In the genomic region with DNA sequence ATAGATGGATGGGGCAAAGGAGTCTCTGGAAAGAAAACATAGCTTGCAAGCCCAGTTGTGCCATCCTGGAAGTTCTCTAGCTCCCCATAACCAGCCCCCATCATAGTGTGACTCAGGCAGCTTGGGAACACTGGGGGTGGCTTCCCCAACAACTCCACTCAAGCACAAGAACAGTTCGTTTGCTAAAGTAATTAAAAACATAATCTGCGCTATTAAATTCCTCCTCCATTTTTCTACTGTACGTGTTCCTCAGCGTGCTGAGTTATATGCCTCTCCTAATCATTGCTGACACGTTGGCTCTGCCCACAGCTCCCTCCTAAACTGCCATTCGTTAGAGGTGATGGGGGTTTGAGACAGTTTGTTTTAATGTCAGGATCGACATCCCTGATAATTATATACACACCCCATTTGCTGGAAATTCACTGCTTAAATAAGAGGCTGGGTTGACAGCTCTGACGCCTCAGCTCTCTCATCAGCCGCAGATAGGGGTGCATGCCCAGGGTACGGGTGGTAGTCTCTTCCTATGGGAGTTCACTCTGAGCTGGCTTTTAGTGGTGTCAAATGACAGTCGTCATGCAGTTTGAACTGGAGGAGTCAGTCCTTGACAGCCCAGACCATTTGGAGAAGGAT, we compare ENCODE assay signal across 1 cellular context.
TF ChIP-seq lines count a peak whose summit lies in the region.

No MANE protein-coding gene starts in this region.

TF ChIP-seq in GM23338, 12 proteins besides CTCF, POLR2A, EP300 and RAD21 (continued from another document):
- TF ChIP-seq, protein P1, sequence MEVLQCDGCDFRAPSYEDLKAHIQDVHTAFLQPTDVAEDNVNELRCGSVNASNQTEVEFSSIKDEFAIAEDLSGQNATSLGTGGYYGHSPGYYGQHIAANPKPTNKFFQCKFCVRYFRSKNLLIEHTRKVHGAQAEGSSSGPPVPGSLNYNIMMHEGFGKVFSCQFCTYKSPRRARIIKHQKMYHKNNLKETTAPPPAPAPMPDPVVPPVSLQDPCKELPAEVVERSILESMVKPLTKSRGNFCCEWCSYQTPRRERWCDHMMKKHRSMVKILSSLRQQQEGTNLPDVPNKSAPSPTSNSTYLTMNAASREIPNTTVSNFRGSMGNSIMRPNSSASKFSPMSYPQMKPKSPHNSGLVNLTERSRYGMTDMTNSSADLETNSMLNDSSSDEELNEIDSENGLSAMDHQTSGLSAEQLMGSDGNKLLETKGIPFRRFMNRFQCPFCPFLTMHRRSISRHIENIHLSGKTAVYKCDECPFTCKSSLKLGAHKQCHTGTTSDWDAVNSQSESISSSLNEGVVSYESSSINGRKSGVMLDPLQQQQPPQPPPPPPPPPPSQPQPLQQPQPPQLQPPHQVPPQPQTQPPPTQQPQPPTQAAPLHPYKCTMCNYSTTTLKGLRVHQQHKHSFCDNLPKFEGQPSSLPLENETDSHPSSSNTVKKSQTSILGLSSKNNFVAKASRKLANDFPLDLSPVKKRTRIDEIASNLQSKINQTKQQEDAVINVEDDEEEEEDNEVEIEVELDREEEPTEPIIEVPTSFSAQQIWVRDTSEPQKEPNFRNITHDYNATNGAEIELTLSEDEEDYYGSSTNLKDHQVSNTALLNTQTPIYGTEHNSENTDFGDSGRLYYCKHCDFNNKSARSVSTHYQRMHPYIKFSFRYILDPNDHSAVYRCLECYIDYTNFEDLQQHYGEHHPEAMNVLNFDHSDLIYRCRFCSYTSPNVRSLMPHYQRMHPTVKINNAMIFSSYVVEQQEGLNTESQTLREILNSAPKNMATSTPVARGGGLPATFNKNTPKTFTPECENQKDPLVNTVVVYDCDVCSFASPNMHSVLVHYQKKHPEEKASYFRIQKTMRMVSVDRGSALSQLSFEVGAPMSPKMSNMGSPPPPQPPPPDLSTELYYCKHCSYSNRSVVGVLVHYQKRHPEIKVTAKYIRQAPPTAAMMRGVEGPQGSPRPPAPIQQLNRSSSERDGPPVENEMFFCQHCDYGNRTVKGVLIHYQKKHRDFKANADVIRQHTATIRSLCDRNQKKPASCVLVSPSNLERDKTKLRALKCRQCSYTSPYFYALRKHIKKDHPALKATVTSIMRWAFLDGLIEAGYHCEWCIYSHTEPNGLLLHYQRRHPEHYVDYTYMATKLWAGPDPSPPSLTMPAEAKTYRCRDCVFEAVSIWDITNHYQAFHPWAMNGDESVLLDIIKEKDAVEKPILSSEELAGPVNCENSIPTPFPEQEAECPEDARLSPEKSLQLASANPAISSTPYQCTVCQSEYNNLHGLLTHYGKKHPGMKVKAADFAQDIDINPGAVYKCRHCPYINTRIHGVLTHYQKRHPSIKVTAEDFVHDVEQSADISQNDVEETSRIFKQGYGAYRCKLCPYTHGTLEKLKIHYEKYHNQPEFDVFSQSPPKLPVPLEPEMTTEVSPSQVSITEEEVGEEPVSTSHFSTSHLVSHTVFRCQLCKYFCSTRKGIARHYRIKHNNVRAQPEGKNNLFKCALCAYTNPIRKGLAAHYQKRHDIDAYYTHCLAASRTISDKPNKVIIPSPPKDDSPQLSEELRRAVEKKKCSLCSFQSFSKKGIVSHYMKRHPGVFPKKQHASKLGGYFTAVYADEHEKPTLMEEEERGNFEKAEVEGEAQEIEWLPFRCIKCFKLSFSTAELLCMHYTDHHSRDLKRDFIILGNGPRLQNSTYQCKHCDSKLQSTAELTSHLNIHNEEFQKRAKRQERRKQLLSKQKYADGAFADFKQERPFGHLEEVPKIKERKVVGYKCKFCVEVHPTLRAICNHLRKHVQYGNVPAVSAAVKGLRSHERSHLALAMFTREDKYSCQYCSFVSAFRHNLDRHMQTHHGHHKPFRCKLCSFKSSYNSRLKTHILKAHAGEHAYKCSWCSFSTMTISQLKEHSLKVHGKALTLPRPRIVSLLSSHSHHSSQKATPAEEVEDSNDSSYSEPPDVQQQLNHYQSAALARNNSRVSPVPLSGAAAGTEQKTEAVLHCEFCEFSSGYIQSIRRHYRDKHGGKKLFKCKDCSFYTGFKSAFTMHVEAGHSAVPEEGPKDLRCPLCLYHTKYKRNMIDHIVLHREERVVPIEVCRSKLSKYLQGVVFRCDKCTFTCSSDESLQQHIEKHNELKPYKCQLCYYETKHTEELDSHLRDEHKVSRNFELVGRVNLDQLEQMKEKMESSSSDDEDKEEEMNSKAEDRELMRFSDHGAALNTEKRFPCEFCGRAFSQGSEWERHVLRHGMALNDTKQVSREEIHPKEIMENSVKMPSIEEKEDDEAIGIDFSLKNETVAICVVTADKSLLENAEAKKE (CRISPR knock-in tag; IDR thresholded peaks at IDR 0.05): no peak
TF ChIP-seq in GM23338: peak in this region for 0.
